11 cellular contexts compared by ENCODE assay signal in genomic region chr17:31319253-31319661, GRCh38. TPM values are rescaled to one million over a fixed set of nuclear protein-coding genes. Genes with fewer than 3 reads are reported as not detected.
DNase-seq lines count a peak whose midpoint lies in the region; ATAC-seq and TF ChIP-seq lines count a peak whose summit lies in the region.
"Had no signal": no experiment of that assay in that cellular context is flagged by ENCODE, and none has a peak within 500 bp of the region (broad histone marks: within the 10 kb centered on the region; RNA-seq: fewer than 3 reads in every experiment).

No MANE protein-coding gene starts in this region.

- no peaks in the 10 kb centered on the region for H3K9me3 Mint-ChIP-seq in activated T-cell treated with anti-CD3 and anti-CD28 coated beads, Interleukin-2, amount 50 U/mL, for 4 hours
- H3K9me3 Mint-ChIP-seq: endodermal cell had no signal

- H3K9me3 ChIP-seq in colonic mucosa (no peaks in the 10 kb centered on the region), suprapubic skin (no peaks in the 10 kb centered on the region)

- intact Hi-C loops in colonic mucosa (cut with DNase I) (no loop called here), sciatic nerve (cut with DNase I) (no loop called here)

- H3K4me1 ChIP-seq in colonic mucosa (no peaks in the 10 kb centered on the region), suprapubic skin (peaks cover 12% of the 10 kb centered on the region)

- H3K36me3 ChIP-seq in colonic mucosa (no peaks in the 10 kb centered on the region), suprapubic skin (no peaks in the 10 kb centered on the region)

- H3K27ac ChIP-seq in colonic mucosa: peak overlapping the region; percentile 54
- peak overlapping the region; percentile 86 for H3K27ac ChIP-seq in suprapubic skin

- WGBS in suprapubic skin: 80% methylated on average over 2 of the region's 2 CpGs

- no peaks in the 10 kb centered on the region for H3K27me3 Mint-ChIP-seq in activated T-cell treated with anti-CD3 and anti-CD28 coated beads, Interleukin-2, amount 50 U/mL, for 4 hours (ENCODE audit: low read depth)

- peak; percentile 20 to 24 for ATAC-seq in activated T-cell treated with anti-CD3 and anti-CD28 coated beads, Interleukin-2, amount 50 U/mL, for 4 hours
- ATAC-seq in sciatic nerve: no peak
- no peak for ATAC-seq in GM21447 (IDR thresholded peaks at IDR 0.05; ENCODE audit: unreplicated experiment)

- no peak overlapping the region for H3K9ac ChIP-seq in colonic mucosa (ENCODE audit: low read depth in 2 of 2, low read length in 2 of 2)

- TF ChIP-seq CTCF in colonic mucosa (IDR thresholded peaks at IDR 0.05) (no peak), suprapubic skin (IDR thresholded peaks at IDR 0.05) (no peak)

- H3K36me3 Mint-ChIP-seq in activated T-cell treated with anti-CD3 and anti-CD28 coated beads, Interleukin-2, amount 50 U/mL, for 4 hours (ENCODE audit: insufficient read depth): peaks cover 4% of the 10 kb centered on the region

- peaks cover 47% of the 10 kb centered on the region for H3K4me1 Mint-ChIP-seq in activated T-cell treated with anti-CD3 and anti-CD28 coated beads, Interleukin-2, amount 50 U/mL, for 4 hours (ENCODE audit: low read depth)

- DNase-seq in activated T-cell treated with anti-CD3 and anti-CD28 coated beads, Interleukin-2, amount 50 U/mL, for 4 hours: no peak
- no peak for DNase-seq in activated T-cell treated with anti-CD3 and anti-CD28 coated beads, Interleukin-2, amount 50 U/mL, for 1 hour
- peak; percentile 65 to 87 for DNase-seq in NOMO-1 (lab: John Stamatoyannopoulos, UW; ENCODE audit: unreplicated experiment in 2 of 2)
- no peak for DNase-seq in colonic mucosa
- DNase-seq in suprapubic skin (ENCODE audit: low spot score in 2 of 2): no peak
- no peak for DNase-seq in activated effector memory CD4-positive, alpha-beta T cell treated with Interleukin-2 at 50 U/mL for 16 hours
- DNase-seq in sciatic nerve (ENCODE audit: low spot score): no peak
- DNase-seq: endodermal cell, left cardiac atrium, NCI-H2227 treated with DMSO at 0.1 percent for 48 hours had no signal

- no peak for TF ChIP-seq POLR2A in suprapubic skin (IDR thresholded peaks at IDR 0.05)

- H3K27me3 ChIP-seq in colonic mucosa (no peaks in the 10 kb centered on the region), suprapubic skin (no peaks in the 10 kb centered on the region)

- TF ChIP-seq EP300 in suprapubic skin (IDR thresholded peaks at IDR 0.05): no peak

- no peak overlapping the region for H3K4me3 ChIP-seq in colonic mucosa
- peak overlapping the region; percentile 33 for H3K4me3 ChIP-seq in suprapubic skin

- H3K4me3 Mint-ChIP-seq in activated T-cell treated with anti-CD3 and anti-CD28 coated beads, Interleukin-2, amount 50 U/mL, for 4 hours: peak overlapping the region; percentile 75
- H3K4me3 Mint-ChIP-seq: endodermal cell had no signal

RNA-seq across cellular contexts. Expression of gene EVI2A, which starts 2.2 kb away (rescaled TPM):
- 10 to 100 TPM; 18.4 to 25.1 (median 19.4) TPM for total RNA-seq in activated T-cell treated with anti-CD3 and anti-CD28 coated beads, Interleukin-2, amount 50 U/mL, for 4 hours
- total RNA-seq in colonic mucosa: 1 to 10 TPM; 2.6 to 7.4 TPM
- 1 to 10 TPM; 1.2 to 3.3 (median 1.9) TPM for total RNA-seq in suprapubic skin
- total RNA-seq in sciatic nerve: 9.3 TPM
- total RNA-seq: endodermal cell had no signal

RNA-seq across cellular contexts. Expression of gene EVI2B, which starts 5.4 kb away (rescaled TPM):
- 1 to 10 TPM; 5.0 to 7.0 (median 7.0) TPM for total RNA-seq in activated T-cell treated with anti-CD3 and anti-CD28 coated beads, Interleukin-2, amount 50 U/mL, for 4 hours
- 1 to 10 TPM; 2.2 to 8.5 TPM for total RNA-seq in colonic mucosa
- 1 to 10 TPM; 2.2 to 5.6 (median 3.7) TPM for total RNA-seq in suprapubic skin
- 15.7 TPM for total RNA-seq in sciatic nerve
- total RNA-seq: endodermal cell had no signal

RNA-seq across cellular contexts. Expression of gene OMG, which starts 22.2 kb away (rescaled TPM):
- under 1 TPM in 1 of 3 donors, not detected in 2; 0.15 TPM for total RNA-seq in activated T-cell treated with anti-CD3 and anti-CD28 coated beads, Interleukin-2, amount 50 U/mL, for 4 hours
- total RNA-seq in colonic mucosa: under 1 TPM in 1 of 2 donors, not detected in 1; 0.40 TPM
- total RNA-seq in suprapubic skin: not detected
- total RNA-seq in sciatic nerve: 0.94 TPM
- total RNA-seq: endodermal cell had no signal

Comparison
In these comparisons a context has a peak if more than half of its experiments do, and no peak if none do; other contexts are left out.
1. ATAC-seq: peak in activated T-cell treated with anti-CD3 and anti-CD28 coated beads, Interleukin-2, amount 50 U/mL, for 4 hours (2 of 2); none in sciatic nerve (single experiment) and GM21447 (single experiment).
2. DNase-seq: peak in NOMO-1 (2 of 2); none in activated T-cell treated with anti-CD3 and anti-CD28 coated beads, Interleukin-2, amount 50 U/mL, for 4 hours (single experiment), activated T-cell treated with anti-CD3 and anti-CD28 coated beads, Interleukin-2, amount 50 U/mL, for 1 hour (single experiment), colonic mucosa (single experiment), suprapubic skin (0 of 2), activated effector memory CD4-positive, alpha-beta T cell treated with Interleukin-2 at 50 U/mL for 16 hours (single experiment) and sciatic nerve (single experiment).